In genomic region chr1:66537718-66538117, GRCh38 we compare ENCODE assay signal across 3 cellular contexts.
TF ChIP-seq lines count a peak whose summit lies in the region.

No MANE protein-coding gene starts in this region.

TF ChIP-seq in HEK293, 187 proteins besides CTCF, POLR2A, EP300 and RAD21 (continued from another document):
- TF ChIP-seq ZNF449 (tag by site-specific recombination; IDR thresholded peaks at IDR 0.05), result peak; percentile 50; the same call in 1 of the 2 replicates
TF ChIP-seq in HEK293: peak in this region for 1.

TF ChIP-seq in neural cell, 6 proteins besides CTCF, POLR2A, EP300 and RAD21 (continued from another document):
- TF ChIP-seq REST (IDR thresholded peaks at IDR 0.05; ENCODE audit: borderline replicate concordance) (no peak), SMC3 (conservative IDR thresholded peaks at IDR 0.05; ENCODE audit: poor library complexity) (no peak), MXI1 (conservative IDR thresholded peaks at IDR 0.05; ENCODE audit: poor library complexity, severe bottlenecking) (no peak), EZH2 (IDR thresholded peaks at IDR 0.05; ENCODE audit: borderline replicate concordance, insufficient read depth, low read length, poor library complexity, severe bottlenecking) (no peak)

TF ChIP-seq in GM23338, 12 proteins besides CTCF, POLR2A, EP300 and RAD21 (continued from another document):
- TF ChIP-seq ZNF462 (CRISPR knock-in tag; IDR thresholded peaks at IDR 0.05) (no peak), EZH2phosphoT487 (IDR thresholded peaks at IDR 0.05; ENCODE audit: unreplicated experiment) (no peak), ZNF331 (CRISPR knock-in tag; IDR thresholded peaks at IDR 0.05; ENCODE audit: low read depth) (no peak), JUNB (IDR thresholded peaks at IDR 0.05; ENCODE audit: unreplicated experiment) (no peak), CREB1 (CRISPR knock-in tag; IDR thresholded peaks at IDR 0.05; ENCODE audit: low read depth) (no peak), ETS1 (IDR thresholded peaks at IDR 0.05) (no peak), REST (IDR thresholded peaks at IDR 0.05; ENCODE audit: unreplicated experiment) (no peak), POLR2AphosphoS5 (IDR thresholded peaks at IDR 0.05; ENCODE audit: low read depth) (no peak), NANOG (IDR thresholded peaks at IDR 0.05; ENCODE audit: borderline replicate concordance) (no peak)
TF ChIP-seq in GM23338: peak in this region for 0.
